Comparison of ENCODE assay signal across 24 cellular contexts in genomic region chr4:74073358-74073757, GRCh38. TPM values are rescaled to one million over a fixed set of nuclear protein-coding genes. Genes with fewer than 3 reads are reported as not detected.
DNase-seq lines count a peak whose midpoint lies in the region; ATAC-seq, FAIRE-seq and TF ChIP-seq lines count a peak whose summit lies in the region.
"Had no signal": no experiment of that assay in that cellular context is flagged by ENCODE, and none has a peak within 500 bp of the region (broad histone marks: within the 10 kb centered on the region; RNA-seq: fewer than 3 reads in every experiment).

No MANE protein-coding gene starts in this region.

- TF ChIP-seq CTCF in HCT116 (IDR thresholded peaks at IDR 0.05 in 2 of 3, conservative IDR thresholded peaks at IDR 0.05 in 1 of 3; ENCODE audit: borderline replicate concordance in 1 of 3, insufficient read depth in 1 of 3, low read depth in 2 of 3, low read length in 2 of 3): no peak
- no peak for TF ChIP-seq CTCF in astrocyte (IDR thresholded peaks at IDR 0.05; ENCODE audit: insufficient read depth, low read depth, low read length)
- no peak for TF ChIP-seq CTCF in H1 (IDR thresholded peaks at IDR 0.05; ENCODE audit: control extremely low read depth in 1 of 3, insufficient read depth in 1 of 3, low read depth in 1 of 3, low read length in 3 of 3)

- H3K79me2 ChIP-seq in HCT116 (ENCODE audit: insufficient read depth, low read length) (no peaks in the 10 kb centered on the region), astrocyte (ENCODE audit: insufficient read depth, low read length) (no peaks in the 10 kb centered on the region), H1 (ENCODE audit: control insufficient read depth in 1 of 2, insufficient read depth in 2 of 2, low read length in 2 of 2) (no peaks in the 10 kb centered on the region)

- no peaks in the 10 kb centered on the region for H3K36me3 ChIP-seq in HCT116 (ENCODE audit: control insufficient read depth in 1 of 2, insufficient read depth in 2 of 2, low read length in 2 of 2)
- H3K36me3 ChIP-seq in astrocyte (ENCODE audit: insufficient read depth, low read length): no peaks in the 10 kb centered on the region
- H3K36me3 ChIP-seq in H1 (ENCODE audit: control insufficient read depth in 2 of 4, insufficient read depth in 4 of 4, low read length in 3 of 4): no peaks in the 10 kb centered on the region
- no peaks in the 10 kb centered on the region for H3K36me3 ChIP-seq in CD8-positive, alpha-beta memory T cell (ENCODE audit: insufficient read depth, low read length)
- H3K36me3 ChIP-seq: BE2C, BLaER1 had no signal

- no peak overlapping the region for H2BK120ac ChIP-seq in H1 (replicated peaks; ENCODE audit: low read depth, low read length)

- no peak overlapping the region for H3K4me3 ChIP-seq in HCT116 (replicated peaks in 1 of 2; ENCODE audit: low read depth in 1 of 2, low read length in 2 of 2)
- H3K4me3 ChIP-seq in astrocyte (ENCODE audit: insufficient read depth, low read depth, low read length): no peak overlapping the region
- H3K4me3 ChIP-seq in H1 (ENCODE audit: extremely low read depth in 1 of 4, insufficient read depth in 2 of 4, low read depth in 3 of 4, low read length in 4 of 4): no peak overlapping the region
- H3K4me3 ChIP-seq in CD8-positive, alpha-beta memory T cell (ENCODE audit: low read length): no peak overlapping the region
- H3K4me3 ChIP-seq: BLaER1 had no signal

- peaks cover 5% of the 10 kb centered on the region for H3K9me3 Mint-ChIP-seq in astrocyte (ENCODE audit: unreplicated experiment)
- H3K9me3 Mint-ChIP-seq in CD8-positive, alpha-beta memory T cell: peaks cover 0 to 4% (median 0%) of the 10 kb centered on the region in 5 donors
- H3K9me3 Mint-ChIP-seq: CD4-positive, CD25-positive, alpha-beta regulatory T cell had no signal

- FAIRE-seq in astrocyte (lab: Jason Lieb, UNC) (no peak), H1 (lab: Jason Lieb, UNC) (no peak)
- FAIRE-seq: A204.1, D721Med, G401.6, GM12891 had no signal

- no peaks in the 10 kb centered on the region for H3K23me2 ChIP-seq in H1 (ENCODE audit: low read depth, low read length)

- H4K5ac ChIP-seq in H1 (ENCODE audit: insufficient read length, low read depth, low read length): no peak overlapping the region

- H3K9ac ChIP-seq in HCT116 (ENCODE audit: low read length): no peak overlapping the region
- no peak overlapping the region for H3K9ac ChIP-seq in astrocyte (ENCODE audit: low read length)
- H3K9ac ChIP-seq in H1 (replicated peaks in 1 of 4; ENCODE audit: extremely low read depth in 1 of 4, low read depth in 3 of 4, low read length in 3 of 4): no peak overlapping the region
- H3K9ac ChIP-seq: BLaER1 had no signal

- no peak for TF ChIP-seq EP300 in H1 (IDR thresholded peaks at IDR 0.05; ENCODE audit: borderline replicate concordance in 1 of 2, low read depth in 2 of 2, low read length in 2 of 2)

- no peak overlapping the region for H2BK15ac ChIP-seq in H1 (ENCODE audit: low read length)

- H3K27me3 Mint-ChIP-seq in astrocyte (ENCODE audit: low read depth, unreplicated experiment): no peaks in the 10 kb centered on the region
- peaks cover 0 to 12% of the 10 kb centered on the region in 2 donors for H3K27me3 Mint-ChIP-seq in CD8-positive, alpha-beta memory T cell

- no peak overlapping the region for H3K4me2 ChIP-seq in HCT116 (ENCODE audit: low read length)
- H3K4me2 ChIP-seq in astrocyte (ENCODE audit: low read length): no peak overlapping the region
- H3K4me2 ChIP-seq in H1 (ENCODE audit: insufficient read depth in 1 of 2, low read depth in 2 of 2, low read length in 2 of 2): no peak overlapping the region
- H3K4me2 ChIP-seq: BLaER1 had no signal

- H3K79me1 ChIP-seq in H1 (ENCODE audit: low read depth, low read length): no peaks in the 10 kb centered on the region

- no peak for DNase-seq in HCT116 (ENCODE audit: low read depth, low spot score)
- no peak for DNase-seq in astrocyte (ENCODE audit: low read depth)
- no peak for DNase-seq in H1 (ENCODE audit: low read depth in 1 of 2, low spot score in 2 of 2)
- DNase-seq in NCI-H1105 treated with DMSO at 0.1 percent for 48 hours (lab: John Stamatoyannopoulos, UW): no peak
- DNase-seq in stimulated activated CD4-positive, alpha-beta T cell treated with anti-CD3 and anti-CD28 coated beads, Interleukin-2, amount 100 ng/mL, for 48 hours: no peak
- no peak for DNase-seq in CD8-positive, alpha-beta memory T cell
- DNase-seq: 8988T; ACHN; BE2C; C1 segment of cervical spinal cord; Caco-2; Calu3; CD4-positive, alpha-beta memory T cell; CD4-positive, CD25-positive, alpha-beta regulatory T cell; DMS79 treated with DMSO at 0.1 percent for 48 hours; GF-D8 had no signal

- no peaks in the 10 kb centered on the region for H3K9me2 ChIP-seq in HCT116 (ENCODE audit: insufficient read depth)

- intact Hi-C loops in HCT116 (cut with micrococcal nuclease): no loop called here

- H3K27ac Mint-ChIP-seq in astrocyte (ENCODE audit: unreplicated experiment): peak overlapping the region; percentile 15
- H3K27ac Mint-ChIP-seq in CD8-positive, alpha-beta memory T cell: no peak overlapping the region
- H3K27ac Mint-ChIP-seq: CD14-positive monocyte; CD4-positive, alpha-beta memory T cell; CD4-positive, CD25-positive, alpha-beta regulatory T cell had no signal

- H4K8ac ChIP-seq in H1 (ENCODE audit: extremely low read depth, insufficient read depth, low read length): no peak overlapping the region

- H3K27ac ChIP-seq in HCT116 (ENCODE audit: low read depth, low read length): no peak overlapping the region
- H3K27ac ChIP-seq in astrocyte (ENCODE audit: low read depth, low read length): no peak overlapping the region
- no peak overlapping the region for H3K27ac ChIP-seq in H1 (ENCODE audit: low read depth, low read length)
- no peak overlapping the region for H3K27ac ChIP-seq in CD8-positive, alpha-beta memory T cell (ENCODE audit: low read depth, low read length)
- H3K27ac ChIP-seq: BLaER1 had no signal

- H2AK5ac ChIP-seq in H1 (ENCODE audit: low read depth, low read length): no peak overlapping the region

- no peaks in the 10 kb centered on the region for H3K36me3 Mint-ChIP-seq in astrocyte (ENCODE audit: low read depth, unreplicated experiment)
- no peaks in the 10 kb centered on the region for H3K36me3 Mint-ChIP-seq in CD8-positive, alpha-beta memory T cell
- H3K36me3 Mint-ChIP-seq: CD14-positive monocyte; CD4-positive, alpha-beta memory T cell; CD4-positive, CD25-positive, alpha-beta regulatory T cell had no signal

- H3K4me1 Mint-ChIP-seq in astrocyte (ENCODE audit: low read depth, unreplicated experiment): no peaks in the 10 kb centered on the region
- no peaks in the 10 kb centered on the region for H3K4me1 Mint-ChIP-seq in CD8-positive, alpha-beta memory T cell
- H3K4me1 Mint-ChIP-seq: CD4-positive, alpha-beta memory T cell; CD4-positive, CD25-positive, alpha-beta regulatory T cell had no signal

- POLR2A ChIA-PET in HCT116 (lab: Charles Lee): no interaction called here
- POLR2A ChIA-PET in H1 (lab: Charles Lee; ENCODE audit: partially characterized antibody): no interaction called here
- POLR2A ChIA-PET in CD8-positive, alpha-beta memory T cell (lab: Charles Lee): no interaction called here

- H2AFZ ChIP-seq in HCT116 (ENCODE audit: low read depth, low read length, poor library complexity, severe bottlenecking) (peak overlapping the region; percentile 1), astrocyte (ENCODE audit: low read depth, low read length) (no peak overlapping the region), H1 (ENCODE audit: low read length) (peak overlapping the region; percentile 71; the same call in 1 of the 2 replicates)

- no peak overlapping the region for H2BK20ac ChIP-seq in H1 (ENCODE audit: low read length)

- H2BK12ac ChIP-seq in H1 (ENCODE audit: low read depth, low read length): no peak overlapping the region

- H3K14ac ChIP-seq in H1 (ENCODE audit: insufficient read length): no peak overlapping the region

- RAD21 ChIA-PET in HCT116 (lab: Charles Lee; ENCODE audit: low non-redundant PET in 1 of 2, low total read pairs in 2 of 2, uncharacterized antibody in 2 of 2, unreplicated experiment in 2 of 2): no interaction called here

- H4K20me1 ChIP-seq in HCT116 (ENCODE audit: insufficient read depth) (no peaks in the 10 kb centered on the region), astrocyte (ENCODE audit: insufficient read depth, low read length) (no peaks in the 10 kb centered on the region), H1 (replicated peaks in 1 of 2; ENCODE audit: control insufficient read depth in 1 of 2, insufficient read depth in 2 of 2, low read length in 2 of 2) (no peaks in the 10 kb centered on the region)
- H4K20me1 ChIP-seq: BLaER1 had no signal

- no peaks in the 10 kb centered on the region for H3K27me3 ChIP-seq in HCT116 (ENCODE audit: insufficient read depth, low read length)
- H3K27me3 ChIP-seq in astrocyte (ENCODE audit: insufficient read depth, low read length): no peaks in the 10 kb centered on the region
- H3K27me3 ChIP-seq in H1 (replicated peaks in 1 of 4; ENCODE audit: control insufficient read depth in 3 of 4, extremely low read depth in 1 of 4, insufficient read depth in 3 of 4, low read length in 3 of 4): no peaks in the 10 kb centered on the region
- no peaks in the 10 kb centered on the region for H3K27me3 ChIP-seq in CD8-positive, alpha-beta memory T cell (ENCODE audit: insufficient read depth, low read length, poor library complexity, severe bottlenecking)
- H3K27me3 ChIP-seq: BE2C, BLaER1 had no signal

- H3K9me3 ChIP-seq in HCT116 (ENCODE audit: control insufficient read depth in 1 of 2, insufficient read depth in 1 of 2, low read depth in 1 of 2, low read length in 2 of 2) (no peaks in the 10 kb centered on the region), astrocyte (ENCODE audit: insufficient read depth, low read depth, low read length) (no peaks in the 10 kb centered on the region), H1 (ENCODE audit: insufficient read depth in 2 of 2, low read depth in 1 of 2, low read length in 1 of 2) (peaks cover 0 to 7% of the 10 kb centered on the region in 2 experiments; a peak in 2 of 4 replicates)
- no peaks in the 10 kb centered on the region for H3K9me3 ChIP-seq in CD8-positive, alpha-beta memory T cell (ENCODE audit: low read length)
- H3K9me3 ChIP-seq: BE2C had no signal

- H3K4me1 ChIP-seq in HCT116 (ENCODE audit: control insufficient read depth in 1 of 2, insufficient read depth in 2 of 2, low read length in 2 of 2) (no peaks in the 10 kb centered on the region), astrocyte (ENCODE audit: insufficient read depth, low read length) (no peaks in the 10 kb centered on the region), H1 (replicated peaks in 1 of 4; ENCODE audit: control insufficient read depth in 3 of 4, insufficient read depth in 4 of 4, low read length in 3 of 4) (no peaks in the 10 kb centered on the region)
- no peaks in the 10 kb centered on the region for H3K4me1 ChIP-seq in CD8-positive, alpha-beta memory T cell (ENCODE audit: insufficient read depth, low read length)
- H3K4me1 ChIP-seq: BE2C, BLaER1, Caco-2 had no signal

- BruUV-seq in HCT116 (replicated peaks; lab: Mats Ljungman, UMichigan): no TSS peak

- H3K23ac ChIP-seq in H1 (ENCODE audit: insufficient read length): no peak overlapping the region

- no peak for TF ChIP-seq POLR2A in HCT116 (IDR thresholded peaks at IDR 0.05; ENCODE audit: borderline replicate concordance, extremely low read depth, insufficient read depth, insufficient read length)
- TF ChIP-seq POLR2A in H1 (IDR thresholded peaks at IDR 0.05; ENCODE audit: control extremely low read depth in 1 of 2, low read depth in 2 of 2, low read length in 2 of 2): no peak

- no peak overlapping the region for H2BK5ac ChIP-seq in H1 (ENCODE audit: low read depth, low read length)

- H4K91ac ChIP-seq in H1 (replicated peaks; ENCODE audit: insufficient read length, low read length): no peak overlapping the region

- TF ChIP-seq RAD21 in HCT116 (IDR thresholded peaks at IDR 0.05; ENCODE audit: low read depth) (no peak), H1 (IDR thresholded peaks at IDR 0.05 in 1 of 2, conservative IDR thresholded peaks at IDR 0.05 in 1 of 2; ENCODE audit: low read depth in 2 of 2, low read length in 2 of 2) (no peak)

- no peak overlapping the region for H3K18ac ChIP-seq in H1 (ENCODE audit: extremely low read depth, low read length)

- no peak overlapping the region for H3K56ac ChIP-seq in H1 (replicated peaks; ENCODE audit: insufficient read length, low read depth, low read length)

- H3K4ac ChIP-seq in H1 (replicated peaks; ENCODE audit: insufficient read length, low read depth, low read length): no peak overlapping the region

- CTCF ChIA-PET in HCT116 (lab: Charles Lee) (no interaction called here), H1 (lab: Charles Lee; ENCODE audit: partially characterized antibody) (no interaction called here)
- CTCF ChIA-PET in CD8-positive, alpha-beta memory T cell (lab: Charles Lee): no interaction called here

- ATAC-seq in HCT116 (no peak), HG02610 (IDR thresholded peaks at IDR 0.05; ENCODE audit: unreplicated experiment) (no peak)

- H3K4me3 Mint-ChIP-seq in astrocyte (ENCODE audit: unreplicated experiment): no peak overlapping the region
- H3K4me3 Mint-ChIP-seq in CD8-positive, alpha-beta memory T cell: no peak overlapping the region
- H3K4me3 Mint-ChIP-seq: CD14-positive monocyte; CD4-positive, alpha-beta memory T cell; CD4-positive, CD25-positive, alpha-beta regulatory T cell had no signal

RNA-seq across cellular contexts. Expression of gene CXCL2, which starts 25.6 kb away (rescaled TPM):
- 1.8 TPM for total RNA-seq in HCT116 (2021; ENCODE audit: unreplicated experiment)
- polyA plus RNA-seq in HCT116 (2012): 3.1 and 5.9 TPM in 2 replicates
- total RNA-seq in astrocyte: 1.2 and 1.3 TPM in 2 replicates
- 0.73 and 1.5 TPM in 2 replicates for total RNA-seq in H1 (2021; fragmentation: NEBNext Ultra II Directional; extraction: Animal tissue kit (Norgen Biotek cat#: 25700))
- 0.63 and 0.72 TPM in 2 replicates for polyA plus RNA-seq in H1 (2011; rRNA removed)
- polyA plus RNA-seq in H1 (2011; cell fraction: cytosol; rRNA removed): 0.28 TPM
- polyA plus RNA-seq in H1 (2011; cell fraction: nucleus; rRNA removed): 2.1 TPM
- 0.50 to 0.82 TPM (median 0.68 TPM) in 4 replicates for polyA plus RNA-seq in H1 (2012, experiment 1 of 2)
- 0.25 TPM for polyA plus RNA-seq in H1 (2012, experiment 2 of 2)
- polyA plus RNA-seq in H1 (2013, experiment 1 of 2): 1.4 TPM
- polyA plus RNA-seq in H1 (2013, experiment 2 of 2): 0.96 TPM
- 0.25 and 0.61 TPM in 2 replicates for polyA minus RNA-seq in H1 (2011; rRNA and poly(A)+ RNA removed)
- polyA minus RNA-seq in H1 (2011; cell fraction: cytosol; rRNA and poly(A)+ RNA removed): 3.4 TPM
- 5.3 TPM for polyA minus RNA-seq in H1 (2011; cell fraction: nucleus; rRNA and poly(A)+ RNA removed)
- under 1 TPM in 1 of 2 experiments, not detected in 1; 0.26 TPM for total RNA-seq in CD8-positive, alpha-beta memory T cell
- polyA plus RNA-seq in CD8-positive, alpha-beta memory T cell: not detected
- total RNA-seq: A673 had no signal
- polyA plus RNA-seq: CD4-positive, alpha-beta memory T cell; CD4-positive, CD25-positive, alpha-beta regulatory T cell had no signal

RNA-seq across cellular contexts. Expression of gene CXCL3, which starts 34.9 kb away (rescaled TPM):
- 1.9 TPM for total RNA-seq in HCT116 (2021; ENCODE audit: unreplicated experiment)
- 1.7 and 1.9 TPM in 2 replicates for polyA plus RNA-seq in HCT116 (2012)
- 0.77 and 1.4 TPM in 2 replicates for total RNA-seq in astrocyte
- total RNA-seq in H1 (2021; fragmentation: NEBNext Ultra II Directional; extraction: Animal tissue kit (Norgen Biotek cat#: 25700)): 5.2 TPM in 2 replicates
- 3.1 and 3.7 TPM in 2 replicates for polyA plus RNA-seq in H1 (2011; rRNA removed)
- 3.2 TPM for polyA plus RNA-seq in H1 (2011; cell fraction: cytosol; rRNA removed)
- polyA plus RNA-seq in H1 (2011; cell fraction: nucleus; rRNA removed): 4.2 TPM
- polyA plus RNA-seq in H1 (2012, experiment 1 of 2): 3.5 to 5.5 TPM (median 4.0 TPM) in 4 replicates
- polyA plus RNA-seq in H1 (2012, experiment 2 of 2): 3.6 TPM
- polyA plus RNA-seq in H1 (2013, experiment 1 of 2): 8.8 TPM
- polyA plus RNA-seq in H1 (2013, experiment 2 of 2): 8.1 TPM
- 1.3 and 1.5 TPM in 2 replicates for polyA minus RNA-seq in H1 (2011; rRNA and poly(A)+ RNA removed)
- polyA minus RNA-seq in H1 (2011; cell fraction: cytosol; rRNA and poly(A)+ RNA removed): 2.6 TPM
- 4.7 TPM for polyA minus RNA-seq in H1 (2011; cell fraction: nucleus; rRNA and poly(A)+ RNA removed)
- total RNA-seq in CD8-positive, alpha-beta memory T cell: not detected
- not detected for polyA plus RNA-seq in CD8-positive, alpha-beta memory T cell
- total RNA-seq: CD4-positive, alpha-beta memory T cell; CD4-positive, CD25-positive, alpha-beta regulatory T cell had no signal
- polyA plus RNA-seq: CD4-positive, alpha-beta memory T cell; CD4-positive, CD25-positive, alpha-beta regulatory T cell had no signal
